ENCODE assay signal across 22 cellular contexts in genomic region chr11:12217879-12218278, GRCh38.
DNase-seq lines count a peak whose midpoint lies in the region; ATAC-seq, FAIRE-seq and TF ChIP-seq lines count a peak whose summit lies in the region.
"Had no signal": no experiment of that assay in that cellular context is flagged by ENCODE, and none has a peak within 500 bp of the region (broad histone marks: within the 10 kb centered on the region; RNA-seq: fewer than 3 reads in every experiment).

No MANE protein-coding gene starts in this region.

- no peaks in the 10 kb centered on the region for H3K27me3 ChIP-seq in BLaER1 treated with 17β-estradiol and CSF1 and Interleukin-3, amounts not matched to agents 10 nM and 100 nM
- H3K27me3 ChIP-seq in endothelial cell of umbilical vein (ENCODE audit: control insufficient read depth in 2 of 2, insufficient read depth in 2 of 2, low read length in 2 of 2) (no peaks in the 10 kb centered on the region), sigmoid colon (no peaks in the 10 kb centered on the region)
- H3K27me3 ChIP-seq: colonic mucosa, neutrophil, vagina had no signal

- H3K27ac Mint-ChIP-seq in HFFc6: peak overlapping the region; percentile 74
- H3K27ac Mint-ChIP-seq: activated naive CD8-positive, alpha-beta T cell treated with anti-CD3 and anti-CD28 coated beads for 36 hours had no signal

- no peak overlapping the region for H3K9ac ChIP-seq in BLaER1 treated with 17β-estradiol and CSF1 and Interleukin-3, amounts not matched to agents 10 nM and 100 nM
- no peak overlapping the region for H3K9ac ChIP-seq in endothelial cell of umbilical vein (replicated peaks; ENCODE audit: extremely low read depth, insufficient read depth, low read length)
- H3K9ac ChIP-seq: GM23248 had no signal

- POLR2A ChIA-PET in endothelial cell of umbilical vein (lab: Charles Lee): no interaction called here

- TF ChIP-seq EP300 in sigmoid colon (IDR thresholded peaks at IDR 0.05): no peak

- peaks cover 0 to 27% (median 0%) of the 10 kb centered on the region in 11 experiments; a peak in 3 of 22 replicates for H3K36me3 ChIP-seq in BLaER1 treated with 17β-estradiol and CSF1 and Interleukin-3, amounts not matched to agents 10 nM and 100 nM
- H3K36me3 ChIP-seq in endothelial cell of umbilical vein (ENCODE audit: control insufficient read depth in 2 of 2, extremely low read depth in 1 of 2, insufficient read depth in 2 of 2, low read length in 2 of 2): peaks cover 6 to 9% of the 10 kb centered on the region in 2 experiments
- peaks cover 3 to 25% (median 7%) of the 10 kb centered on the region in 4 donors for H3K36me3 ChIP-seq in sigmoid colon
- H3K36me3 ChIP-seq: colonic mucosa had no signal

- WGBS in sigmoid colon, 2 donors: 91% methylated on average over 4 of the region's 4 CpGs

- H3K27me3 Mint-ChIP-seq in HFFc6 (ENCODE audit: insufficient read depth): peaks cover 5% of the 10 kb centered on the region
- H3K27me3 Mint-ChIP-seq: activated naive CD8-positive, alpha-beta T cell treated with anti-CD3 and anti-CD28 coated beads for 36 hours; brain had no signal

- no peaks in the 10 kb centered on the region for H3K9me3 ChIP-seq in BLaER1 treated with 17β-estradiol and CSF1 and Interleukin-3, amounts not matched to agents 10 nM and 100 nM (replicated peaks in 1 of 11)
- no peaks in the 10 kb centered on the region for H3K9me3 ChIP-seq in endothelial cell of umbilical vein (replicated peaks; ENCODE audit: control insufficient read depth, insufficient read depth, low read length)
- H3K9me3 ChIP-seq in sigmoid colon: no peaks in the 10 kb centered on the region
- H3K9me3 ChIP-seq: colonic mucosa, neutrophil, vagina had no signal

- H2AFZ ChIP-seq in endothelial cell of umbilical vein (ENCODE audit: low read depth, low read length): no peak overlapping the region
- H2AFZ ChIP-seq: GM23248 had no signal

- peak; percentile 38 for FAIRE-seq in endothelial cell of umbilical vein (lab: Jason Lieb, UNC)
- FAIRE-seq: HTR-8/SVneo had no signal

- DNase-seq in HFFc6 (no peak), endothelial cell of umbilical vein (ENCODE audit: low read depth, low spot score) (no peak), sigmoid colon (no peak), ureter (ENCODE audit: low spot score) (no peak)
- DNase-seq: activated CD4-positive, alpha-beta T cell treated with anti-CD3 and anti-CD28 coated beads, Interleukin-2, amount 50 U/mL, for 1 hour; activated naive CD8-positive, alpha-beta T cell treated with anti-CD3 and anti-CD28 coated beads for 36 hours; CD8-positive, alpha-beta T cell; colonic mucosa; DMS79; GM23248; NCI-H1092; NCI-H1930; NCI-H226; NCI-H774; stimulated activated CD4-positive, alpha-beta T cell treated with anti-CD3 and anti-CD28 coated beads, Interleukin-4, amount 100 ng/mL, for 4 hours had no signal

- H3K4me1 ChIP-seq in BLaER1 treated with 17β-estradiol and CSF1 and Interleukin-3, amounts not matched to agents 10 nM and 100 nM: peaks cover 55 to 89% (median 81%) of the 10 kb centered on the region in 10 experiments
- H3K4me1 ChIP-seq in endothelial cell of umbilical vein (ENCODE audit: control insufficient read depth, extremely low read depth, insufficient read depth, low read length) (peaks cover 70% of the 10 kb centered on the region), sigmoid colon (peaks cover 0 to 95% (median 85%) of the 10 kb centered on the region in 4 donors)

- no peaks in the 10 kb centered on the region for H3K9me3 Mint-ChIP-seq in HFFc6
- H3K9me3 Mint-ChIP-seq: activated naive CD8-positive, alpha-beta T cell treated with anti-CD3 and anti-CD28 coated beads for 36 hours; brain; CD8-positive, alpha-beta T cell had no signal

- peak overlapping the region in 8 of 11 experiments; percentile 72 to 90 (median 79); a peak in 15 of 22 replicates for H3K4me2 ChIP-seq in BLaER1 treated with 17β-estradiol and CSF1 and Interleukin-3, amounts not matched to agents 10 nM and 100 nM
- H3K4me2 ChIP-seq in endothelial cell of umbilical vein (ENCODE audit: insufficient read depth, low read length): no peak overlapping the region

- no TSS peak for BruUV-seq in endothelial cell of umbilical vein (replicated peaks; lab: Mats Ljungman, UMichigan)

- H3K9me1 ChIP-seq in endothelial cell of umbilical vein (replicated peaks; ENCODE audit: control insufficient read depth, extremely low read depth, insufficient read depth, low read length): no peaks in the 10 kb centered on the region

- H3K79me2 ChIP-seq in endothelial cell of umbilical vein (ENCODE audit: control insufficient read depth, insufficient read depth, low read length): no peaks in the 10 kb centered on the region

- intact Hi-C loops in endothelial cell of umbilical vein (cut with micrococcal nuclease) (no loop called here), sigmoid colon (cut with DNase I) (no loop called here)

- dilution Hi-C loops in endothelial cell of umbilical vein (cut with MboI; ENCODE audit: extremely low pct_ligation_motif_present, low sequenced_read_pairs): no loop called here

- peaks cover 41% of the 10 kb centered on the region for H3K4me1 Mint-ChIP-seq in HFFc6 (ENCODE audit: low read depth)

- H3K27ac ChIP-seq in BLaER1 treated with 17β-estradiol and CSF1 and Interleukin-3, amounts not matched to agents 10 nM and 100 nM: no peak overlapping the region
- H3K27ac ChIP-seq in endothelial cell of umbilical vein (ENCODE audit: insufficient read depth, low read depth, low read length) (no peak overlapping the region), sigmoid colon (peak overlapping the region; percentile 66 to 89 (median 76))
- H3K27ac ChIP-seq: colonic mucosa, GM23248, neutrophil, vagina had no signal

- TF ChIP-seq CTCF in HFFc6 (IDR thresholded peaks at IDR 0.05) (no peak), endothelial cell of umbilical vein (IDR thresholded peaks at IDR 0.05; ENCODE audit: extremely low read depth in 1 of 2, insufficient read depth in 1 of 2, low read depth in 1 of 2, low read length in 2 of 2) (no peak), sigmoid colon (IDR thresholded peaks at IDR 0.05) (no peak)

- CTCF ChIA-PET in endothelial cell of umbilical vein (lab: Charles Lee): interaction anchor here (1.2 to 3.5 kb wide), 4 partner anchors 11 to 130 kb away, joined by 3 to 26 read pairs (median 4); no protein-coding TSS in a partner anchor

- TF ChIP-seq POLR2A in endothelial cell of umbilical vein (IDR thresholded peaks at IDR 0.05; ENCODE audit: low read depth, low read length) (no peak), sigmoid colon (IDR thresholded peaks at IDR 0.05) (no peak)

- no peak overlapping the region for H3K4me3 ChIP-seq in BLaER1 treated with 17β-estradiol and CSF1 and Interleukin-3, amounts not matched to agents 10 nM and 100 nM
- H3K4me3 ChIP-seq in endothelial cell of umbilical vein (replicated peaks in 1 of 3; ENCODE audit: insufficient read depth in 1 of 3, low read depth in 1 of 3, low read length in 3 of 3): no peak overlapping the region
- no peak overlapping the region for H3K4me3 ChIP-seq in sigmoid colon
- H3K4me3 ChIP-seq: colonic mucosa, GM23248, vagina had no signal

- H3K4me3 Mint-ChIP-seq in HFFc6: no peak overlapping the region
- H3K4me3 Mint-ChIP-seq: activated naive CD8-positive, alpha-beta T cell treated with anti-CD3 and anti-CD28 coated beads for 36 hours; brain; CD8-positive, alpha-beta T cell had no signal

- ATAC-seq in GM19035 (IDR thresholded peaks at IDR 0.05; ENCODE audit: unreplicated experiment) (no peak), HG03442 (IDR thresholded peaks at IDR 0.05; ENCODE audit: unreplicated experiment) (no peak)
- ATAC-seq: CD8-positive, alpha-beta T cell had no signal

- no peaks in the 10 kb centered on the region for H4K20me1 ChIP-seq in BLaER1 treated with 17β-estradiol and CSF1 and Interleukin-3, amounts not matched to agents 10 nM and 100 nM
- H4K20me1 ChIP-seq in endothelial cell of umbilical vein (replicated peaks; ENCODE audit: control insufficient read depth, extremely low read depth, insufficient read depth, low read length): no peaks in the 10 kb centered on the region

- peaks cover 70% of the 10 kb centered on the region for H3K36me3 Mint-ChIP-seq in HFFc6 (ENCODE audit: low read depth)
- H3K36me3 Mint-ChIP-seq: brain had no signal

TF ChIP-seq in endothelial cell of umbilical vein, 7 proteins besides CTCF, POLR2A, EP300 and RAD21:
- TF ChIP-seq JUN (IDR thresholded peaks at IDR 0.05; ENCODE audit: borderline replicate concordance, insufficient read depth, insufficient read length, low read depth) (no peak), FOS (IDR thresholded peaks at IDR 0.05; ENCODE audit: borderline replicate concordance, insufficient read depth, low read length) (no peak), POLR2AphosphoS5 (IDR thresholded peaks at IDR 0.05; ENCODE audit: insufficient read depth, low read depth, low read length) (no peak), MYC (IDR thresholded peaks at IDR 0.05; ENCODE audit: low read depth, low read length) (no peak), GATA2 (IDR thresholded peaks at IDR 0.05; ENCODE audit: insufficient read depth, insufficient read length, low read depth, low read length) (no peak)
- TF ChIP-seq, protein P1, sequence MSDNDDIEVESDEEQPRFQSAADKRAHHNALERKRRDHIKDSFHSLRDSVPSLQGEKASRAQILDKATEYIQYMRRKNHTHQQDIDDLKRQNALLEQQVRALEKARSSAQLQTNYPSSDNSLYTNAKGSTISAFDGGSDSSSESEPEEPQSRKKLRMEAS (IDR thresholded peaks at IDR 0.05; ENCODE audit: insufficient read depth, insufficient read length): no peak

Comparison
In these comparisons a context has a peak if more than half of its experiments do, and no peak if none do; other contexts are left out.
1. H3K27ac ChIP-seq: peak in sigmoid colon (4 of 4); none in BLaER1 treated with 17β-estradiol and CSF1 and Interleukin-3, amounts not matched to agents 10 nM and 100 nM (0 of 11) and endothelial cell of umbilical vein (single experiment).